In the genomic region with DNA sequence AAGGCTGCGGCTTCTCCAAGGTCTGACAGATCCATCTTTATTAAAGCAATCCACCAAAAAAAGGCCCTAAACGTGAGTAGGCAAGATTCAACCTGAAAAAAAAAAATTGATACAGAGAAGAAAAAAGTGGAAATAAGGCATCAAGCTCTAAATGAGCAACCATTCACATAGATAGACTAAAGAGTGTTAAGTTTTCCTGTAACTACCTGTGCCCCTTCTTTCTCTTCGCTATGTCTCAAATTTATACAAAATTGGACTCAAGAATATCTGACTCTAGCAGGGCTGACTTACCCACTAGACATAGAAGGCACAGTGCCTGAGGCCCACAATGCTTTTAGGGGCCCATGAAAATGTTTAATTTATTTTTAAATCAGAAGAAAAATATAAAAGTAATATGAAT, we compare ENCODE assay signal across 19 cellular contexts.
"Had no signal": no experiment of that assay in that cellular context is flagged by ENCODE, and none has a peak within 500 bp of the region (broad histone marks: within the 10 kb centered on the region; RNA-seq: fewer than 3 reads in every experiment).

A gene (minus strand): TSS at position 101 of the 400 bp plus-strand sequence. CDS start 66 bp downstream, at position 35.

- H3K27me3 ChIP-seq: MG63 had no signal

- H3K36me3 ChIP-seq: MG63 had no signal

- DNase-seq: IMR-90, Karpas-422, KG1, MG63, NCI-H1092, NCI-H1417 treated with DMSO at 0.1 percent for 48 hours, NCI-H146, NCI-H1694 treated with DMSO at 0.1 percent for 48 hours, NCI-H1930, NCI-H2081, NCI-H2107, NCI-H2227 treated with DMSO at 0.1 percent for 48 hours, NCI-H774, SHP77, SK-N-SH, SW 1271 had no signal

- H3K4me3 ChIP-seq: MG63 had no signal

- H3K9me3 ChIP-seq: MG63, SK-N-SH had no signal

- ATAC-seq: HepG2, Panc1 had no signal

- H3K27ac ChIP-seq: RWPE1 had no signal
